Comparison of ENCODE assay signal across 18 cellular contexts in genomic region chr17:56441331-56441730, GRCh38.
DNase-seq lines count a peak whose midpoint lies in the region; FAIRE-seq and TF ChIP-seq lines count a peak whose summit lies in the region.
"Had no signal": no experiment of that assay in that cellular context is flagged by ENCODE, and none has a peak within 500 bp of the region (broad histone marks: within the 10 kb centered on the region; RNA-seq: fewer than 3 reads in every experiment).

No MANE protein-coding gene starts in this region.

- TF ChIP-seq CTCF in endothelial cell of umbilical vein (IDR thresholded peaks at IDR 0.05; ENCODE audit: extremely low read depth in 1 of 2, insufficient read depth in 1 of 2, low read depth in 1 of 2, low read length in 2 of 2), result no peak
- TF ChIP-seq CTCF in adrenal gland (IDR thresholded peaks at IDR 0.05), result no peak

- no peaks in the 10 kb centered on the region for H3K79me2 ChIP-seq in endothelial cell of umbilical vein (ENCODE audit: control insufficient read depth, insufficient read depth, low read length)
- H3K79me2 ChIP-seq: parathyroid adenoma had no signal

- H3K4me1 ChIP-seq in endothelial cell of umbilical vein (ENCODE audit: control insufficient read depth, extremely low read depth, insufficient read depth, low read length) (no peaks in the 10 kb centered on the region), adrenal gland (replicated peaks in 1 of 2) (no peaks in the 10 kb centered on the region)
- H3K4me1 ChIP-seq: parathyroid adenoma had no signal

- BruUV-seq in endothelial cell of umbilical vein (replicated peaks; lab: Mats Ljungman, UMichigan), result no TSS peak

- POLR2A ChIA-PET in endothelial cell of umbilical vein (lab: Charles Lee), result no interaction called here

- 42 to 53% (median 47%) methylated on average over 3 of the region's 3 CpGs for WGBS in adrenal gland, 4 donors

- no peak overlapping the region for H3K9ac ChIP-seq in endothelial cell of umbilical vein (replicated peaks; ENCODE audit: extremely low read depth, insufficient read depth, low read length)
- H3K9ac ChIP-seq: parathyroid adenoma had no signal

- CTCF ChIA-PET in endothelial cell of umbilical vein (lab: Charles Lee), result no interaction called here

- H3K4me2 ChIP-seq in endothelial cell of umbilical vein (ENCODE audit: insufficient read depth, low read length), result no peak overlapping the region

- no peaks in the 10 kb centered on the region for H3K9me1 ChIP-seq in endothelial cell of umbilical vein (replicated peaks; ENCODE audit: control insufficient read depth, extremely low read depth, insufficient read depth, low read length)

- FAIRE-seq in endothelial cell of umbilical vein (lab: Jason Lieb, UNC), result no peak
- FAIRE-seq: G401.6 had no signal

- H2AFZ ChIP-seq in endothelial cell of umbilical vein (ENCODE audit: low read depth, low read length), result no peak overlapping the region
- H2AFZ ChIP-seq: parathyroid adenoma had no signal

- DNase-seq in Daoy (ENCODE audit: low read depth), result peak; percentile 70
- peak; percentile 68 for DNase-seq in M059J (ENCODE audit: low read depth)
- DNase-seq in endothelial cell of umbilical vein (ENCODE audit: low read depth, low spot score), result peak; percentile 14
- DNase-seq in skeletal muscle cell (ENCODE audit: low read depth), result peak; percentile 71
- DNase-seq in activated CD8-positive, alpha-beta memory T cell treated with anti-CD3 and anti-CD28 coated beads, Interleukin-2, amount 50 U/mL, for 48 hours, result no peak
- no peak for DNase-seq in activated naive CD4-positive, alpha-beta T cell treated with anti-CD3 and anti-CD28 coated beads, Interleukin-2, amount 50 U/mL, for 16 hours
- DNase-seq in adrenal gland, result no peak
- DNase-seq: activated B cell treated with CpG ODN at 0.5 μM for 24 hours; activated CD8-positive, alpha-beta memory T cell treated with anti-CD3 and anti-CD28 coated beads, Interleukin-2, amount 10 ng/mL, durations not matched to agents 7 days and 5 days; activated naive CD4-positive, alpha-beta T cell treated with anti-CD3 and anti-CD28 coated beads for 36 hours; CD8-positive, alpha-beta memory T cell; KBM-7; kidney; NCI-H1436; NCI-H446 treated with DMSO at 0.1 percent for 48 hours had no signal

- H3K36me3 ChIP-seq in endothelial cell of umbilical vein (ENCODE audit: control insufficient read depth in 2 of 2, extremely low read depth in 1 of 2, insufficient read depth in 2 of 2, low read length in 2 of 2), result no peaks in the 10 kb centered on the region
- H3K36me3 ChIP-seq in adrenal gland (replicated peaks in 1 of 2), result no peaks in the 10 kb centered on the region
- H3K36me3 ChIP-seq: heart left ventricle had no signal

- no peaks in the 10 kb centered on the region for H3K9me3 ChIP-seq in endothelial cell of umbilical vein (replicated peaks; ENCODE audit: control insufficient read depth, insufficient read depth, low read length)
- H3K9me3 ChIP-seq in adrenal gland (replicated peaks in 1 of 3), result no peaks in the 10 kb centered on the region
- H3K9me3 ChIP-seq: heart left ventricle had no signal

- H3K4me3 ChIP-seq in endothelial cell of umbilical vein (replicated peaks in 1 of 3; ENCODE audit: insufficient read depth in 1 of 3, low read depth in 1 of 3, low read length in 3 of 3), result no peak overlapping the region
- no peak overlapping the region for H3K4me3 ChIP-seq in skeletal muscle cell (ENCODE audit: low read depth, low read length)
- H3K4me3 ChIP-seq in adrenal gland, result no peak overlapping the region
- H3K4me3 ChIP-seq: heart left ventricle had no signal

- H3K27ac ChIP-seq in endothelial cell of umbilical vein (ENCODE audit: insufficient read depth, low read depth, low read length), result no peak overlapping the region
- H3K27ac ChIP-seq in adrenal gland, result no peak overlapping the region
- H3K27ac ChIP-seq: heart left ventricle, parathyroid adenoma had no signal

- H4K20me1 ChIP-seq in endothelial cell of umbilical vein (replicated peaks; ENCODE audit: control insufficient read depth, extremely low read depth, insufficient read depth, low read length), result no peaks in the 10 kb centered on the region

- dilution Hi-C loops in endothelial cell of umbilical vein (cut with MboI; ENCODE audit: extremely low pct_ligation_motif_present, low sequenced_read_pairs), result no loop called here

- TF ChIP-seq POLR2A in endothelial cell of umbilical vein (IDR thresholded peaks at IDR 0.05; ENCODE audit: low read depth, low read length), result no peak
- no peak for TF ChIP-seq POLR2A in adrenal gland (IDR thresholded peaks at IDR 0.05)

- H3K27me3 ChIP-seq in endothelial cell of umbilical vein (ENCODE audit: control insufficient read depth in 2 of 2, insufficient read depth in 2 of 2, low read length in 2 of 2) (no peaks in the 10 kb centered on the region), adrenal gland (no peaks in the 10 kb centered on the region)

- intact Hi-C loops in endothelial cell of umbilical vein (cut with micrococcal nuclease), result no loop called here
- intact Hi-C loops in adrenal gland (cut with DNase I), result no loop called here

TF ChIP-seq in endothelial cell of umbilical vein, 7 proteins besides CTCF, POLR2A, EP300 and RAD21:
- TF ChIP-seq GATA2 (IDR thresholded peaks at IDR 0.05; ENCODE audit: insufficient read depth, insufficient read length, low read depth, low read length) (peak; percentile 86), JUN (IDR thresholded peaks at IDR 0.05; ENCODE audit: borderline replicate concordance, insufficient read depth, insufficient read length, low read depth) (no peak), POLR2AphosphoS5 (IDR thresholded peaks at IDR 0.05; ENCODE audit: insufficient read depth, low read depth, low read length) (no peak), FOS (IDR thresholded peaks at IDR 0.05; ENCODE audit: borderline replicate concordance, insufficient read depth, low read length) (no peak)

Comparison
In these comparisons a context has a peak if more than half of its experiments do, and no peak if none do; other contexts are left out.
1. DNase-seq: peak in Daoy (single experiment), M059J (single experiment), endothelial cell of umbilical vein (single experiment) and skeletal muscle cell (single experiment); none in activated CD8-positive, alpha-beta memory T cell treated with anti-CD3 and anti-CD28 coated beads, Interleukin-2, amount 50 U/mL, for 48 hours (single experiment), activated naive CD4-positive, alpha-beta T cell treated with anti-CD3 and anti-CD28 coated beads, Interleukin-2, amount 50 U/mL, for 16 hours (single experiment) and adrenal gland (0 of 7).